In genomic region chr6:144460224-144461095, GRCh38 we compare ENCODE assay signal across 8 cellular contexts.
DNase-seq lines count a peak whose midpoint lies in the region; ATAC-seq and TF ChIP-seq lines count a peak whose summit lies in the region.

No MANE protein-coding gene starts in this region.

- no peaks in the 10 kb centered on the region for H3K27me3 Mint-ChIP-seq in natural killer cell treated with Interleukin-12 subunit alpha and Interleukin-12 subunit beta and Interleukin-15 and Interleukin-18, amount 100 ng/mL, for 72 hours

- H3K9me2 ChIP-seq in hepatocyte (replicated peaks; ENCODE audit: insufficient read depth): no peaks in the 10 kb centered on the region

- no peak for DNase-seq in natural killer cell treated with Interleukin-12 subunit alpha and Interleukin-12 subunit beta and Interleukin-15 and Interleukin-18, amount 100 ng/mL, for 72 hours (ENCODE audit: low spot score)
- DNase-seq in right atrium auricular region (ENCODE audit: low spot score): no peak
- no peak for DNase-seq in NCI-H2107 treated with DMSO at 0.1 percent for 48 hours (lab: John Stamatoyannopoulos, UW; ENCODE audit: unreplicated experiment)
- no peak for DNase-seq in midbrain (lab: John Stamatoyannopoulos, UW)
- no peak for DNase-seq in hepatocyte (ENCODE audit: low spot score)

- no peak overlapping the region for H3K4me3 ChIP-seq in right atrium auricular region
- H3K4me3 ChIP-seq in hepatocyte: no peak overlapping the region

- no peak overlapping the region for H3K4me2 ChIP-seq in hepatocyte

- H3K9me3 ChIP-seq in right atrium auricular region (no peaks in the 10 kb centered on the region), hepatocyte (ENCODE audit: low read depth) (no peaks in the 10 kb centered on the region)

- H3K27me3 ChIP-seq in right atrium auricular region: no peaks in the 10 kb centered on the region
- no peaks in the 10 kb centered on the region for H3K27me3 ChIP-seq in hepatocyte

- no peak overlapping the region for H2AFZ ChIP-seq in hepatocyte

- peaks cover 25 to 37% of the 10 kb centered on the region in 2 donors for H3K4me1 Mint-ChIP-seq in natural killer cell treated with Interleukin-12 subunit alpha and Interleukin-12 subunit beta and Interleukin-15 and Interleukin-18, amount 100 ng/mL, for 72 hours (ENCODE audit: low read depth in 2 of 2)

- H3K36me3 ChIP-seq in right atrium auricular region: peaks cover 63% of the 10 kb centered on the region
- no peaks in the 10 kb centered on the region for H3K36me3 ChIP-seq in hepatocyte (replicated peaks; ENCODE audit: insufficient read depth, low read depth)

- no peaks in the 10 kb centered on the region for H3K79me2 ChIP-seq in hepatocyte

- H3K9me3 Mint-ChIP-seq in natural killer cell treated with Interleukin-12 subunit alpha and Interleukin-12 subunit beta and Interleukin-15 and Interleukin-18, amount 100 ng/mL, for 72 hours: no peaks in the 10 kb centered on the region

- no peaks in the 10 kb centered on the region for H4K20me1 ChIP-seq in hepatocyte (ENCODE audit: insufficient read depth, poor library complexity, severe bottlenecking)

- H3K4me3 Mint-ChIP-seq in natural killer cell treated with Interleukin-12 subunit alpha and Interleukin-12 subunit beta and Interleukin-15 and Interleukin-18, amount 100 ng/mL, for 72 hours: peak overlapping the region; percentile 75

- ATAC-seq in GM18867 (IDR thresholded peaks at IDR 0.05; ENCODE audit: unreplicated experiment): peak; percentile 97
- ATAC-seq in GM21723 (IDR thresholded peaks at IDR 0.05; ENCODE audit: unreplicated experiment): peak; percentile 93
- peak; percentile 83 for ATAC-seq in HG03565 (IDR thresholded peaks at IDR 0.05; ENCODE audit: unreplicated experiment)
- peak; percentile 91 to 97 for ATAC-seq in natural killer cell treated with Interleukin-12 subunit alpha and Interleukin-12 subunit beta and Interleukin-15 and Interleukin-18, amount 100 ng/mL, for 72 hours

- no peak for TF ChIP-seq CTCF in right atrium auricular region (IDR thresholded peaks at IDR 0.05)
- TF ChIP-seq CTCF in hepatocyte (IDR thresholded peaks at IDR 0.05; ENCODE audit: poor library complexity): no peak

- WGBS in hepatocyte (ENCODE audit: low lambda C conversion rate, missing lambda C conversion rate): 87% methylated on average over 6 of the region's 6 CpGs

- H3K27ac ChIP-seq in right atrium auricular region (no peak overlapping the region), hepatocyte (no peak overlapping the region)

- H3K4me1 ChIP-seq in right atrium auricular region: no peaks in the 10 kb centered on the region
- H3K4me1 ChIP-seq in hepatocyte (ENCODE audit: insufficient read depth): no peaks in the 10 kb centered on the region

- peak overlapping the region; percentile 80 to 89 for H3K27ac Mint-ChIP-seq in natural killer cell treated with Interleukin-12 subunit alpha and Interleukin-12 subunit beta and Interleukin-15 and Interleukin-18, amount 100 ng/mL, for 72 hours

- peaks cover 32% of the 10 kb centered on the region for H3K36me3 Mint-ChIP-seq in natural killer cell treated with Interleukin-12 subunit alpha and Interleukin-12 subunit beta and Interleukin-15 and Interleukin-18, amount 100 ng/mL, for 72 hours
